7 cellular contexts compared by ENCODE assay signal in genomic region chr16:69326172-69326873, GRCh38. TPM values are rescaled to one million over a fixed set of nuclear protein-coding genes. Genes with fewer than 3 reads are reported as not detected.
A peak's percentile ranks its signal among the peaks of the same experiment; 100 is the strongest.
DNase-seq lines count a peak whose midpoint lies in the region; ATAC-seq and TF ChIP-seq lines count a peak whose summit lies in the region.
"Had no signal": no experiment of that assay in that cellular context is flagged by ENCODE, and none has a peak within 500 bp of the region (broad histone marks: within the 10 kb centered on the region; RNA-seq: fewer than 3 reads in every experiment).

No MANE protein-coding gene starts in this region.

- CTCF ChIA-PET in CD4-positive, alpha-beta T cell (lab: Charles Lee) = interaction anchor here (0.6 to 0.7 kb wide), 2 partner anchors 16 to 33 kb away, joined by 3 read pairs; no protein-coding TSS in a partner anchor
- CTCF ChIA-PET in Panc1 (lab: Charles Lee) = no interaction called here

- H3K9me3 Mint-ChIP-seq in CD4-positive, alpha-beta T cell = no peaks in the 10 kb centered on the region

- BruUV-seq in Panc1 (replicated peaks; lab: Mats Ljungman, UMichigan) = TSS peak; percentile 16

- H3K27me3 ChIP-seq in CD4-positive, alpha-beta T cell (ENCODE audit: control insufficient read depth, insufficient read depth, low read length) = no peaks in the 10 kb centered on the region
- H3K27me3 ChIP-seq in Panc1 (ENCODE audit: control insufficient read depth, insufficient read depth, low read length) = no peaks in the 10 kb centered on the region

- TF ChIP-seq CTCF in CD4-positive, alpha-beta T cell (IDR thresholded peaks at IDR 0.05) = no peak
- TF ChIP-seq CTCF in Panc1 (IDR thresholded peaks at IDR 0.05) (no peak), GM13977 (IDR thresholded peaks at IDR 0.05; ENCODE audit: extremely low read depth, insufficient read depth, missing control alignments) (no peak)

- H3K9me3 ChIP-seq in CD4-positive, alpha-beta T cell (ENCODE audit: control insufficient read depth, low read length) = no peaks in the 10 kb centered on the region
- no peaks in the 10 kb centered on the region for H3K9me3 ChIP-seq in Panc1 (ENCODE audit: control insufficient read depth, insufficient read depth, low read depth, low read length)

- no peaks in the 10 kb centered on the region for H3K27me3 Mint-ChIP-seq in CD4-positive, alpha-beta T cell

- intact Hi-C loops in CD4-positive, alpha-beta T cell (cut with DNase I, micrococcal nuclease) = no loop called here
- intact Hi-C loops in Panc1 (cut with micrococcal nuclease; ENCODE audit: unreplicated experiment) = no loop called here

- no peak for DNase-seq in CD4-positive, alpha-beta T cell
- no peak for DNase-seq in Panc1 (ENCODE audit: low read depth, low spot score)
- DNase-seq in left kidney (ENCODE audit: low read depth, low spot score) = peak; percentile 37
- DNase-seq in KG1 (lab: John Stamatoyannopoulos, UW) = no peak
- no peak for DNase-seq in NCI-H1694 treated with DMSO at 0.1 percent for 48 hours (lab: John Stamatoyannopoulos, UW)
- DNase-seq in GM13977 (ENCODE audit: low spot score) = no peak
- DNase-seq: NCI-H226 had no signal

- peak overlapping the region; percentile 64 to 71 for H3K4me3 ChIP-seq in Panc1 (ENCODE audit: low read depth in 2 of 2, low read length in 2 of 2)

- H3K36me3 Mint-ChIP-seq in CD4-positive, alpha-beta T cell (ENCODE audit: low read depth) = peaks cover 72% of the 10 kb centered on the region

- peak overlapping the region; percentile 58 for H3K27ac Mint-ChIP-seq in CD4-positive, alpha-beta T cell

- no peak for ATAC-seq in CD4-positive, alpha-beta T cell (ENCODE audit: poor library complexity)
- ATAC-seq in Panc1 = no peak

- no peak overlapping the region for H3K27ac ChIP-seq in CD4-positive, alpha-beta T cell (ENCODE audit: low read depth, low read length)
- H3K27ac ChIP-seq in Panc1 (ENCODE audit: low read length) = peak overlapping the region; percentile 61

- in situ Hi-C loops in Panc1 (cut with HindIII; ENCODE audit: low pct_unique_long_range_greater_than_20kb, low sequenced_read_pairs) (no loop called here), GM13977 (cut with MboI; ENCODE audit: low pct_unique_long_range_greater_than_20kb, low sequenced_read_pairs, unreplicated experiment) (no loop called here)

- no peaks in the 10 kb centered on the region; the same call in none of the 2 replicates for H3K36me3 ChIP-seq in Panc1 (ENCODE audit: control insufficient read depth, insufficient read depth, low read length)

- peaks cover 23% of the 10 kb centered on the region for H3K4me1 ChIP-seq in Panc1 (ENCODE audit: control insufficient read depth, insufficient read depth, low read length)

- peaks cover 36% of the 10 kb centered on the region for H3K4me1 Mint-ChIP-seq in CD4-positive, alpha-beta T cell (ENCODE audit: low read depth)

- peak overlapping the region; percentile 35 for H3K4me3 Mint-ChIP-seq in CD4-positive, alpha-beta T cell

- POLR2A ChIA-PET in CD4-positive, alpha-beta T cell (lab: Charles Lee) = interaction anchor here (5.1 kb wide), 1 partner anchor 13 kb away, joined by 70 read pairs; the partner anchor contains the start of genes COG8 and NIP7
- POLR2A ChIA-PET in Panc1 (lab: Charles Lee) = no interaction called here

RNA-seq across cellular contexts. Expression of gene PDF, which starts 4.1 kb away (rescaled TPM):
- 1 to 10 TPM; 2.8 to 2.9 TPM for total RNA-seq in CD4-positive, alpha-beta T cell
- 23.1 TPM for total RNA-seq in Panc1 (2021; ENCODE audit: unreplicated experiment)
- polyA plus RNA-seq in Panc1 (2012; ENCODE audit: insufficient read length) = 31.2 TPM

RNA-seq across cellular contexts. Expression of gene COG8, which starts 13.0 kb away (rescaled TPM):
- total RNA-seq in CD4-positive, alpha-beta T cell = 10 to 100 TPM; 18.4 to 19.3 TPM
- 30.5 TPM for total RNA-seq in Panc1 (2021; ENCODE audit: unreplicated experiment)
- polyA plus RNA-seq in Panc1 (2012; ENCODE audit: insufficient read length) = 19.1 TPM

RNA-seq across cellular contexts. Expression of gene NIP7, which starts 13.2 kb away (rescaled TPM):
- total RNA-seq in CD4-positive, alpha-beta T cell = 10 to 100 TPM; 36.7 to 38.2 TPM
- 35.3 TPM for total RNA-seq in Panc1 (2021; ENCODE audit: unreplicated experiment)
- polyA plus RNA-seq in Panc1 (2012; ENCODE audit: insufficient read length) = 31.2 TPM

RNA-seq across cellular contexts. Expression of gene VPS4A, which starts 15.2 kb away (rescaled TPM):
- 10 to 100 TPM; 57.8 to 62.4 TPM for total RNA-seq in CD4-positive, alpha-beta T cell
- 23.9 TPM for total RNA-seq in Panc1 (2021; ENCODE audit: unreplicated experiment)
- 30.6 TPM for polyA plus RNA-seq in Panc1 (2012; ENCODE audit: insufficient read length)

RNA-seq across cellular contexts. Expression of gene TMED6, which starts 25.3 kb away (rescaled TPM):
- total RNA-seq in CD4-positive, alpha-beta T cell = 1 to 10 TPM; 1.5 to 2.1 TPM
- 0.36 TPM for total RNA-seq in Panc1 (2021; ENCODE audit: unreplicated experiment)
- polyA plus RNA-seq in Panc1 (2012; ENCODE audit: insufficient read length) = 0.31 TPM
